In the genomic region with DNA sequence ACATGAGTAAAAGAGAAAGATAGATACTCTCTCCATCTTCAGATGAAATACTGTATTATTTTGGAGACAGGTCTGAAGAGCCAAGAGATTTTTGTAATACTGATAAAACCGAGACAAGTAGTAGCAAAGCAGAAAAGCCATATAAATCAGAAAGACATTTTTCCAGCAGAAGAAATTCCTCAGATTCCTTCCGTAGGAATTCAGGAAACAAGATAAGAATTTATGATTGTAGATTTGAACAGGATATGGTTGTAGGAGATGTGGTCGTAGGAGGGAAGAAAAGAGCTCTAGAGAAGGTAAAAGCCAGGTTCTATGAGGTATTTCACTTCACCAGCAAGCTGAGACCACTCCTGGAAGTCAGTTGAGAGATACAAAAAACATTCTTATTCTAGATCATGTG, we compare ENCODE assay signal across 15 cellular contexts. TPM values are rescaled to one million over a fixed set of nuclear protein-coding genes. Genes with fewer than 3 reads are reported as not detected.
DNase-seq lines count a peak whose midpoint lies in the region; ATAC-seq and TF ChIP-seq lines count a peak whose summit lies in the region.
"Had no signal": no experiment of that assay in that cellular context is flagged by ENCODE, and none has a peak within 500 bp of the region (broad histone marks: within the 10 kb centered on the region; RNA-seq: fewer than 3 reads in every experiment).

No MANE protein-coding gene starts in this region.

- H3K9me3 ChIP-seq in iPS-20b (ENCODE audit: insufficient read depth, low read depth, low read length) (no peaks in the 10 kb centered on the region), WERI-Rb-1 (ENCODE audit: severe bottlenecking) (no peaks in the 10 kb centered on the region), SK-N-SH (no peaks in the 10 kb centered on the region)
- H3K9me3 ChIP-seq: SJCRH30 had no signal

- H3K79me2 ChIP-seq in GM23338 (replicated peaks; ENCODE audit: insufficient read depth) (no peaks in the 10 kb centered on the region), SK-N-SH (ENCODE audit: insufficient read depth) (no peaks in the 10 kb centered on the region)

- H3F3A ChIP-seq in GM23338 (replicated peaks; ENCODE audit: low read depth) (no peaks in the 10 kb centered on the region), SK-N-SH (replicated peaks; ENCODE audit: insufficient read depth) (no peaks in the 10 kb centered on the region)

- H4K20me1 ChIP-seq in GM23338 (replicated peaks; ENCODE audit: insufficient read depth) = no peaks in the 10 kb centered on the region
- H4K20me1 ChIP-seq in SK-N-SH (ENCODE audit: insufficient read depth) = no peaks in the 10 kb centered on the region

- peaks cover 3% of the 10 kb centered on the region; the same call in 1 of the 3 replicates for H3K36me3 Mint-ChIP-seq in GM23338 (ENCODE audit: low read depth)
- H3K36me3 Mint-ChIP-seq: CD8-positive, alpha-beta T cell had no signal

- no peaks in the 10 kb centered on the region for H3K36me3 ChIP-seq in GM23338 (ENCODE audit: insufficient read depth)
- no peaks in the 10 kb centered on the region for H3K36me3 ChIP-seq in iPS-20b (ENCODE audit: insufficient read depth, low read depth, low read length)
- H3K36me3 ChIP-seq in WERI-Rb-1 = no peaks in the 10 kb centered on the region
- H3K36me3 ChIP-seq in brain microvascular endothelial cell (replicated peaks) = no peaks in the 10 kb centered on the region
- H3K36me3 ChIP-seq in SK-N-SH (replicated peaks in 1 of 2; ENCODE audit: control insufficient read depth in 1 of 2, insufficient read depth in 2 of 2, low read length in 1 of 2) = no peaks in the 10 kb centered on the region
- H3K36me3 ChIP-seq: SJCRH30 had no signal

- no peak for ATAC-seq in GM23338
- ATAC-seq: CD8-positive, alpha-beta T cell had no signal

- no peak for TF ChIP-seq RAD21 in SK-N-SH (IDR thresholded peaks at IDR 0.05; ENCODE audit: low read length)

- H3K4me1 Mint-ChIP-seq in GM23338 = peaks cover 20% of the 10 kb centered on the region

- in situ Hi-C loops in brain microvascular endothelial cell (cut with HindIII; ENCODE audit: low pct_ligation_motif_present, low sequenced_read_pairs) = no loop called here

- no peak overlapping the region for H3K4me3 Mint-ChIP-seq in GM23338
- H3K4me3 Mint-ChIP-seq: CD8-positive, alpha-beta T cell had no signal

- H3K27me3 ChIP-seq in GM23338 (ENCODE audit: insufficient read depth) (no peaks in the 10 kb centered on the region), iPS-20b (ENCODE audit: insufficient read depth, low read length) (no peaks in the 10 kb centered on the region), WERI-Rb-1 (ENCODE audit: insufficient read depth, low read depth, severe bottlenecking) (no peaks in the 10 kb centered on the region), brain microvascular endothelial cell (replicated peaks) (no peaks in the 10 kb centered on the region), SK-N-SH (ENCODE audit: insufficient read depth) (peaks cover 18% of the 10 kb centered on the region; the same call in 1 of the 2 replicates)
- H3K27me3 ChIP-seq: SJCRH30 had no signal

- POLR2A ChIA-PET in SK-N-SH (lab: Yijun Ruan, JAX) = no interaction called here

- DNase-seq in GM23338 (ENCODE audit: low spot score) (no peak), amniotic epithelial cell (ENCODE audit: low read depth) (peak; percentile 65), WERI-Rb-1 (no peak), brain microvascular endothelial cell (no peak), anterior cingulate cortex (lab: John Stamatoyannopoulos, UW) (no peak), SK-N-SH (no peak)
- DNase-seq: CD8-positive, alpha-beta T cell; H7; NCI-H1436; NCI-H2029 treated with DMSO at 0.1 percent for 48 hours; NCI-H526; OCI-M1; RPMI8226; SJCRH30 had no signal

- no peaks in the 10 kb centered on the region for H3K9me2 ChIP-seq in GM23338 (ENCODE audit: insufficient read depth)
- no peaks in the 10 kb centered on the region for H3K9me2 ChIP-seq in SK-N-SH

- H3K9ac ChIP-seq in iPS-20b (ENCODE audit: low read depth, low read length) (peak overlapping the region; percentile 6; the same call in 1 of the 2 replicates), SK-N-SH (no peak overlapping the region)

- no peaks in the 10 kb centered on the region for H3K9me3 Mint-ChIP-seq in GM23338
- H3K9me3 Mint-ChIP-seq: CD8-positive, alpha-beta T cell had no signal

- WGBS in SK-N-SH (ENCODE audit: low lambda C conversion rate) = 0% methylated on average over 3 of the region's 3 CpGs

- no peak for TF ChIP-seq CTCF in GM23338 (conservative IDR thresholded peaks at IDR 0.05; ENCODE audit: low read depth in 2 of 2)
- no peak for TF ChIP-seq CTCF in WERI-Rb-1 (IDR thresholded peaks at IDR 0.05; ENCODE audit: low read depth, low read length)
- no peak for TF ChIP-seq CTCF in brain microvascular endothelial cell (IDR thresholded peaks at IDR 0.05; ENCODE audit: low read depth, low read length, missing control alignments)
- TF ChIP-seq CTCF in SK-N-SH (IDR thresholded peaks at IDR 0.05) = no peak

- no peak for TF ChIP-seq EP300 in SK-N-SH (IDR thresholded peaks at IDR 0.05; ENCODE audit: borderline replicate concordance in 1 of 2, low read depth in 1 of 2, low read length in 1 of 2)

- peak overlapping the region; percentile 14; the same call in 1 of the 2 replicates for H3K27ac Mint-ChIP-seq in GM23338
- H3K27ac Mint-ChIP-seq: CD8-positive, alpha-beta T cell had no signal

- no peak overlapping the region; the same call in 1 of the 2 replicates for H3K27ac ChIP-seq in GM23338 (ENCODE audit: low read depth)
- H3K27ac ChIP-seq in iPS-20b (ENCODE audit: low read length) = no peak overlapping the region
- no peak overlapping the region for H3K27ac ChIP-seq in WERI-Rb-1
- no peak overlapping the region for H3K27ac ChIP-seq in brain microvascular endothelial cell
- no peak overlapping the region for H3K27ac ChIP-seq in SK-N-SH (ENCODE audit: low read depth in 2 of 2, low read length in 1 of 2)
- H3K27ac ChIP-seq: SJCRH30 had no signal

- H3K4me3 ChIP-seq in GM23338 (no peak overlapping the region), iPS-20b (ENCODE audit: low read length) (no peak overlapping the region), WERI-Rb-1 (ENCODE audit: low read depth, low read length) (no peak overlapping the region), brain microvascular endothelial cell (ENCODE audit: low read depth, low read length) (no peak overlapping the region), SK-N-SH (ENCODE audit: low read depth in 2 of 2, low read length in 1 of 2) (no peak overlapping the region)
- H3K4me3 ChIP-seq: SJCRH30 had no signal

- H3K4me2 ChIP-seq in GM23338 (no peak overlapping the region), SK-N-SH (no peak overlapping the region)

- no peak overlapping the region for H2AFZ ChIP-seq in GM23338
- no peak overlapping the region for H2AFZ ChIP-seq in SK-N-SH (ENCODE audit: low read depth)

- no peaks in the 10 kb centered on the region for H3K27me3 Mint-ChIP-seq in GM23338 (ENCODE audit: insufficient read depth, low read depth, poor library complexity)

- CTCF ChIA-PET in SK-N-SH (lab: Yijun Ruan, JAX) = no interaction called here

- H3K4me1 ChIP-seq in GM23338 (ENCODE audit: insufficient read depth) (peaks cover 20% of the 10 kb centered on the region), iPS-20b (ENCODE audit: insufficient read depth, low read length) (peaks cover 7% of the 10 kb centered on the region), SK-N-SH (ENCODE audit: control insufficient read depth in 1 of 2, insufficient read depth in 2 of 2, low read depth in 1 of 2, low read length in 1 of 2) (no peaks in the 10 kb centered on the region)
- H3K4me1 ChIP-seq: SJCRH30 had no signal

TF ChIP-seq in GM23338, 12 proteins besides CTCF, POLR2A, EP300 and RAD21 (continues in another document):
- no peak for TF ChIP-seq ZNF331 (CRISPR knock-in tag; IDR thresholded peaks at IDR 0.05; ENCODE audit: low read depth)
- no peak for TF ChIP-seq POLR2AphosphoS5 (IDR thresholded peaks at IDR 0.05; ENCODE audit: low read depth)
- TF ChIP-seq, protein P1, sequence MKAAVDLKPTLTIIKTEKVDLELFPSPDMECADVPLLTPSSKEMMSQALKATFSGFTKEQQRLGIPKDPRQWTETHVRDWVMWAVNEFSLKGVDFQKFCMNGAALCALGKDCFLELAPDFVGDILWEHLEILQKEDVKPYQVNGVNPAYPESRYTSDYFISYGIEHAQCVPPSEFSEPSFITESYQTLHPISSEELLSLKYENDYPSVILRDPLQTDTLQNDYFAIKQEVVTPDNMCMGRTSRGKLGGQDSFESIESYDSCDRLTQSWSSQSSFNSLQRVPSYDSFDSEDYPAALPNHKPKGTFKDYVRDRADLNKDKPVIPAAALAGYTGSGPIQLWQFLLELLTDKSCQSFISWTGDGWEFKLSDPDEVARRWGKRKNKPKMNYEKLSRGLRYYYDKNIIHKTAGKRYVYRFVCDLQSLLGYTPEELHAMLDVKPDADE (IDR thresholded peaks at IDR 0.05) = no peak
- TF ChIP-seq STAT1 (IDR thresholded peaks at IDR 0.05; ENCODE audit: unreplicated experiment) = no peak

TF ChIP-seq in SK-N-SH, 30 proteins besides CTCF, POLR2A, EP300 and RAD21 (continues in another document):
- TF ChIP-seq NFIC (IDR thresholded peaks at IDR 0.05; ENCODE audit: borderline replicate concordance) (no peak), JUND (IDR thresholded peaks at IDR 0.05) (no peak)

RNA-seq across cellular contexts. Expression of gene AASS, which starts 17.6 kb away (rescaled TPM):
- 698 and 789 TPM in 2 replicates for total RNA-seq in GM23338 (2014; rRNA removed; shearing (Covaris generic))
- polyA plus RNA-seq in GM23338 (2016; fragmentation: Nextera tagmentation; extraction: Ambion mirVana) = 240 and 368 TPM in 2 replicates
- 0.92 and 1.2 TPM in 2 replicates for polyA plus RNA-seq in SK-N-SH (2012; rRNA removed)
- 0.50 and 0.58 TPM in 2 replicates for polyA plus RNA-seq in SK-N-SH (2012; cell fraction: cytosol; rRNA removed)
- polyA plus RNA-seq in SK-N-SH (2012; cell fraction: nucleus; rRNA removed) = 2.3 and 4.2 TPM in 2 replicates

Comparison
In these comparisons a context has a peak if more than half of its experiments do, and no peak if none do; other contexts are left out.
1. RNA of gene AASS, which starts 17.6 kb away (polyA plus RNA-seq): 240 to 368 TPM in GM23338; 0.50 to 4.2 TPM in SK-N-SH; every median in the first group is over 10 times any median in the second.